ENCODE assay signal across 1 cellular context in genomic region chr1:62311473-62311943, GRCh38.
TF ChIP-seq lines count a peak whose summit lies in the region.

No MANE protein-coding gene starts in this region.

TF ChIP-seq in HEK293, 187 proteins besides CTCF, POLR2A, EP300 and RAD21 (continued from another document and continues in another):
- TF ChIP-seq ZEB2 (tag by site-specific recombination; IDR thresholded peaks at IDR 0.05) (peak; percentile 90), ZSCAN23 (tag by site-specific recombination; IDR thresholded peaks at IDR 0.05) (peak; percentile 88), GLIS2 (tag by site-specific recombination; IDR thresholded peaks at IDR 0.05) (peak; percentile 71), ZNF501 (tag by site-specific recombination; IDR thresholded peaks at IDR 0.05) (peak; percentile 59; the same call in 1 of the 2 replicates), SP7 (tag by site-specific recombination; IDR thresholded peaks at IDR 0.05) (peak; percentile 98), GLI2 (tag by site-specific recombination; IDR thresholded peaks at IDR 0.05; ENCODE audit: borderline replicate concordance, low read depth) (peak; percentile 92), ZNF610 (tag by site-specific recombination; IDR thresholded peaks at IDR 0.05; ENCODE audit: borderline replicate concordance) (no peak), ATF2 (tag by site-specific recombination; IDR thresholded peaks at IDR 0.05; ENCODE audit: low read depth) (0 out of 2 replicates have a peak, but pooled peaks have one; percentile 13), WT1 (tag by site-specific recombination; IDR thresholded peaks at IDR 0.05) (peak; percentile 97), ZNF184 (tag by site-specific recombination; IDR thresholded peaks at IDR 0.05) (peak; percentile 70; the same call in 1 of the 2 replicates), ZFHX2 (tag by site-specific recombination; conservative IDR thresholded peaks at IDR 0.05) (peak; percentile 70), ZNF174 (tag by site-specific recombination; IDR thresholded peaks at IDR 0.05) (no peak), ZNF530 (tag by site-specific recombination; IDR thresholded peaks at IDR 0.05; ENCODE audit: low read depth) (no peak), KLF16 (tag by site-specific recombination; IDR thresholded peaks at IDR 0.05) (peak; percentile 42; the same call in 1 of the 2 replicates), ZNF18 (tag by site-specific recombination; IDR thresholded peaks at IDR 0.05) (peak; percentile 34; the same call in 1 of the 2 replicates), ZNF677 (tag by site-specific recombination; IDR thresholded peaks at IDR 0.05) (no peak), ZSCAN30 (tag by site-specific recombination; IDR thresholded peaks at IDR 0.05) (no peak), IKZF3 (tag by site-specific recombination; IDR thresholded peaks at IDR 0.05) (peak; percentile 81), ZNF488 (tag by site-specific recombination; IDR thresholded peaks at IDR 0.05) (peak; percentile 75), ZNF280C (tag by site-specific recombination; IDR thresholded peaks at IDR 0.05) (no peak), ZNF133 (tag by site-specific recombination; IDR thresholded peaks at IDR 0.05) (no peak), ZNF10 (tag by site-specific recombination; IDR thresholded peaks at IDR 0.05) (peak; percentile 73; the same call in 1 of the 2 replicates), ZNF398 (tag by site-specific recombination; IDR thresholded peaks at IDR 0.05) (peak; percentile 44), ZNF37A (tag by site-specific recombination; IDR thresholded peaks at IDR 0.05) (no peak), SP3 (tag by site-specific recombination; IDR thresholded peaks at IDR 0.05) (no peak), PATZ1 (tag by site-specific recombination; IDR thresholded peaks at IDR 0.05) (peak; percentile 79), RBAK (tag by site-specific recombination; IDR thresholded peaks at IDR 0.05) (no peak), ZNF843 (tag by site-specific recombination; IDR thresholded peaks at IDR 0.05) (peak; percentile 95), ZNF561 (tag by site-specific recombination; IDR thresholded peaks at IDR 0.05; ENCODE audit: borderline replicate concordance) (peak; percentile 86; the same call in 1 of the 2 replicates), ZNF324 (tag by site-specific recombination; IDR thresholded peaks at IDR 0.05) (peak; percentile 88), BCL11A (tag by site-specific recombination; IDR thresholded peaks at IDR 0.05; ENCODE audit: low read depth) (peak; percentile 59; the same call in 1 of the 2 replicates), ZNF2 (tag by site-specific recombination; IDR thresholded peaks at IDR 0.05) (0 out of 2 replicates have a peak, but pooled peaks have one; percentile 40), BCL11B (tag by site-specific recombination; IDR thresholded peaks at IDR 0.05; ENCODE audit: low read depth) (no peak), ZSCAN5A (tag by site-specific recombination; IDR thresholded peaks at IDR 0.05) (no peak), ZNF394 (tag by site-specific recombination; IDR thresholded peaks at IDR 0.05; ENCODE audit: borderline replicate concordance) (peak; percentile 75; the same call in 1 of the 2 replicates), ZBTB48 (tag by site-specific recombination; IDR thresholded peaks at IDR 0.05) (no peak), ZNF776 (tag by site-specific recombination; IDR thresholded peaks at IDR 0.05; ENCODE audit: borderline replicate concordance) (no peak), ZNF266 (tag by site-specific recombination; IDR thresholded peaks at IDR 0.05; ENCODE audit: low read depth) (no peak), ZBTB21 (tag by site-specific recombination; IDR thresholded peaks at IDR 0.05) (0 out of 2 replicates have a peak, but pooled peaks have one; percentile 33)
- TF ChIP-seq, protein P1, sequence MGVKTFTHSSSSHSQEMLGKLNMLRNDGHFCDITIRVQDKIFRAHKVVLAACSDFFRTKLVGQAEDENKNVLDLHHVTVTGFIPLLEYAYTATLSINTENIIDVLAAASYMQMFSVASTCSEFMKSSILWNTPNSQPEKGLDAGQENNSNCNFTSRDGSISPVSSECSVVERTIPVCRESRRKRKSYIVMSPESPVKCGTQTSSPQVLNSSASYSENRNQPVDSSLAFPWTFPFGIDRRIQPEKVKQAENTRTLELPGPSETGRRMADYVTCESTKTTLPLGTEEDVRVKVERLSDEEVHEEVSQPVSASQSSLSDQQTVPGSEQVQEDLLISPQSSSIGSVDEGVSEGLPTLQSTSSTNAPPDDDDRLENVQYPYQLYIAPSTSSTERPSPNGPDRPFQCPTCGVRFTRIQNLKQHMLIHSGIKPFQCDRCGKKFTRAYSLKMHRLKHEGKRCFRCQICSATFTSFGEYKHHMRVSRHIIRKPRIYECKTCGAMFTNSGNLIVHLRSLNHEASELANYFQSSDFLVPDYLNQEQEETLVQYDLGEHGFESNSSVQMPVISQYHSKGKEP (tag by site-specific recombination; IDR thresholded peaks at IDR 0.05), result peak; percentile 90
- TF ChIP-seq, protein P2, sequence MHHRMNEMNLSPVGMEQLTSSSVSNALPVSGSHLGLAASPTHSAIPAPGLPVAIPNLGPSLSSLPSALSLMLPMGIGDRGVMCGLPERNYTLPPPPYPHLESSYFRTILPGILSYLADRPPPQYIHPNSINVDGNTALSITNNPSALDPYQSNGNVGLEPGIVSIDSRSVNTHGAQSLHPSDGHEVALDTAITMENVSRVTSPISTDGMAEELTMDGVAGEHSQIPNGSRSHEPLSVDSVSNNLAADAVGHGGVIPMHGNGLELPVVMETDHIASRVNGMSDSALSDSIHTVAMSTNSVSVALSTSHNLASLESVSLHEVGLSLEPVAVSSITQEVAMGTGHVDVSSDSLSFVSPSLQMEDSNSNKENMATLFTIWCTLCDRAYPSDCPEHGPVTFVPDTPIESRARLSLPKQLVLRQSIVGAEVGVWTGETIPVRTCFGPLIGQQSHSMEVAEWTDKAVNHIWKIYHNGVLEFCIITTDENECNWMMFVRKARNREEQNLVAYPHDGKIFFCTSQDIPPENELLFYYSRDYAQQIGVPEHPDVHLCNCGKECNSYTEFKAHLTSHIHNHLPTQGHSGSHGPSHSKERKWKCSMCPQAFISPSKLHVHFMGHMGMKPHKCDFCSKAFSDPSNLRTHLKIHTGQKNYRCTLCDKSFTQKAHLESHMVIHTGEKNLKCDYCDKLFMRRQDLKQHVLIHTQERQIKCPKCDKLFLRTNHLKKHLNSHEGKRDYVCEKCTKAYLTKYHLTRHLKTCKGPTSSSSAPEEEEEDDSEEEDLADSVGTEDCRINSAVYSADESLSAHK (tag by site-specific recombination; IDR thresholded peaks at IDR 0.05), result peak; percentile 87
- TF ChIP-seq, protein P3, sequence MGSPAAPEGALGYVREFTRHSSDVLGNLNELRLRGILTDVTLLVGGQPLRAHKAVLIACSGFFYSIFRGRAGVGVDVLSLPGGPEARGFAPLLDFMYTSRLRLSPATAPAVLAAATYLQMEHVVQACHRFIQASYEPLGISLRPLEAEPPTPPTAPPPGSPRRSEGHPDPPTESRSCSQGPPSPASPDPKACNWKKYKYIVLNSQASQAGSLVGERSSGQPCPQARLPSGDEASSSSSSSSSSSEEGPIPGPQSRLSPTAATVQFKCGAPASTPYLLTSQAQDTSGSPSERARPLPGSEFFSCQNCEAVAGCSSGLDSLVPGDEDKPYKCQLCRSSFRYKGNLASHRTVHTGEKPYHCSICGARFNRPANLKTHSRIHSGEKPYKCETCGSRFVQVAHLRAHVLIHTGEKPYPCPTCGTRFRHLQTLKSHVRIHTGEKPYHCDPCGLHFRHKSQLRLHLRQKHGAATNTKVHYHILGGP (tag by site-specific recombination; IDR thresholded peaks at IDR 0.05), result peak; percentile 62
- TF ChIP-seq, protein P4, sequence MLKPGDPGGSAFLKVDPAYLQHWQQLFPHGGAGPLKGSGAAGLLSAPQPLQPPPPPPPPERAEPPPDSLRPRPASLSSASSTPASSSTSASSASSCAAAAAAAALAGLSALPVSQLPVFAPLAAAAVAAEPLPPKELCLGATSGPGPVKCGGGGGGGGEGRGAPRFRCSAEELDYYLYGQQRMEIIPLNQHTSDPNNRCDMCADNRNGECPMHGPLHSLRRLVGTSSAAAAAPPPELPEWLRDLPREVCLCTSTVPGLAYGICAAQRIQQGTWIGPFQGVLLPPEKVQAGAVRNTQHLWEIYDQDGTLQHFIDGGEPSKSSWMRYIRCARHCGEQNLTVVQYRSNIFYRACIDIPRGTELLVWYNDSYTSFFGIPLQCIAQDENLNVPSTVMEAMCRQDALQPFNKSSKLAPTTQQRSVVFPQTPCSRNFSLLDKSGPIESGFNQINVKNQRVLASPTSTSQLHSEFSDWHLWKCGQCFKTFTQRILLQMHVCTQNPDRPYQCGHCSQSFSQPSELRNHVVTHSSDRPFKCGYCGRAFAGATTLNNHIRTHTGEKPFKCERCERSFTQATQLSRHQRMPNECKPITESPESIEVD (tag by site-specific recombination; IDR thresholded peaks at IDR 0.05), result peak; percentile 92
